Comparison of ENCODE assay signal across 12 cellular contexts in genomic region chr11:121741316-121741715, GRCh38.
DNase-seq lines count a peak whose midpoint lies in the region; ATAC-seq and TF ChIP-seq lines count a peak whose summit lies in the region.
"Had no signal": no experiment of that assay in that cellular context is flagged by ENCODE, and none has a peak within 500 bp of the region (broad histone marks: within the 10 kb centered on the region; RNA-seq: fewer than 3 reads in every experiment).

No MANE protein-coding gene starts in this region.

- POLR2A ChIA-PET in SK-N-SH (lab: Yijun Ruan, JAX) = interaction anchor here (1.4 to 1.7 kb wide), 2 partner anchors 19 to 70 kb away, joined by 4 to 6 read pairs; no protein-coding TSS in a partner anchor

- H4K20me1 ChIP-seq in SK-N-SH (ENCODE audit: insufficient read depth) = no peaks in the 10 kb centered on the region

- H3K4me1 ChIP-seq in SK-N-SH (ENCODE audit: control insufficient read depth in 1 of 2, insufficient read depth in 2 of 2, low read depth in 1 of 2, low read length in 1 of 2) (peaks cover 9 to 20% of the 10 kb centered on the region in 2 experiments; a peak in 3 of 4 replicates), testis (peaks cover 29% of the 10 kb centered on the region)

- CTCF ChIA-PET in SK-N-SH (lab: Yijun Ruan, JAX) = interaction anchor here (0.7 to 1.8 kb wide), 7 partner anchors 19 to 765 kb away, joined by 3 to 16 read pairs (median 4); no protein-coding TSS in a partner anchor

- TF ChIP-seq CTCF in SK-N-SH (IDR thresholded peaks at IDR 0.05) (no peak), fibroblast of mammary gland (conservative IDR thresholded peaks at IDR 0.05; ENCODE audit: control insufficient read depth, insufficient read depth, low read depth, low read length) (no peak), testis (IDR thresholded peaks at IDR 0.05) (no peak)

- peak; percentile 24 for TF ChIP-seq RAD21 in SK-N-SH (IDR thresholded peaks at IDR 0.05; ENCODE audit: low read length)

- H3K27me3 ChIP-seq in SK-N-SH (ENCODE audit: insufficient read depth) (no peaks in the 10 kb centered on the region), testis (no peaks in the 10 kb centered on the region)

- H2AFZ ChIP-seq in SK-N-SH (ENCODE audit: low read depth) = peak overlapping the region; percentile 91

- H3K9me2 ChIP-seq in SK-N-SH = no peaks in the 10 kb centered on the region

- no peaks in the 10 kb centered on the region for H3K79me2 ChIP-seq in SK-N-SH (ENCODE audit: insufficient read depth)

- 37% methylated on average over 3 of the region's 5 CpGs for WGBS in SK-N-SH (ENCODE audit: low lambda C conversion rate)
- WGBS in testis, 2 donors = 22 to 23% methylated on average over 5 of the region's 5 CpGs

- peak overlapping the region; percentile 74 to 98 for H3K27ac ChIP-seq in SK-N-SH (ENCODE audit: low read depth in 2 of 2, low read length in 1 of 2)
- H3K27ac ChIP-seq in testis = peak overlapping the region; percentile 84

- H3K4me3 ChIP-seq in SK-N-SH (ENCODE audit: low read depth in 2 of 2, low read length in 1 of 2) (0 out of 4 replicates have a peak overlapping the region, but pooled peaks of 1 of the 2 experiments have one; percentile 9), fibroblast of mammary gland (ENCODE audit: control insufficient read depth, low read depth, low read length) (no peak overlapping the region), testis (no peak overlapping the region)

- H3K4me2 ChIP-seq in SK-N-SH = peak overlapping the region; percentile 45

- no peak; a peak in 1 of 4 replicates for TF ChIP-seq EP300 in SK-N-SH (IDR thresholded peaks at IDR 0.05; ENCODE audit: borderline replicate concordance in 1 of 2, low read depth in 1 of 2, low read length in 1 of 2)

- no peak for TF ChIP-seq POLR2A in testis (IDR thresholded peaks at IDR 0.05)

- peak overlapping the region; percentile 6; the same call in 1 of the 2 replicates for H3K9ac ChIP-seq in SK-N-SH

- peak; percentile 33 for DNase-seq in SK-N-SH
- peak; percentile 16 for DNase-seq in fibroblast of mammary gland (ENCODE audit: low read depth)
- DNase-seq in mucosa of gallbladder (ENCODE audit: low spot score) = peak; percentile 17
- peak; percentile 28 for DNase-seq in testis
- DNase-seq in A172 (ENCODE audit: low spot score) = no peak
- no peak for DNase-seq in DMS153 (lab: John Stamatoyannopoulos, UW)
- DNase-seq: activated CD4-positive, alpha-beta T cell treated with anti-CD3 and anti-CD28 coated beads for 1 hour; activated T-cell treated with anti-CD3 and anti-CD28 coated beads, Interleukin-2, amount 50 U/mL, for 72 hours; KG1; NCI-H187 had no signal

- no peaks in the 10 kb centered on the region for H3K36me3 ChIP-seq in SK-N-SH (replicated peaks in 1 of 2; ENCODE audit: control insufficient read depth in 1 of 2, insufficient read depth in 2 of 2, low read length in 1 of 2)
- no peaks in the 10 kb centered on the region for H3K36me3 ChIP-seq in testis (ENCODE audit: low read depth, missing control alignments)

- no peaks in the 10 kb centered on the region for H3F3A ChIP-seq in SK-N-SH (replicated peaks; ENCODE audit: insufficient read depth)

- intact Hi-C loops in testis (cut with DNase I; ENCODE audit: low total_unique reads) = no loop called here

- ATAC-seq in GM21390 (IDR thresholded peaks at IDR 0.05; ENCODE audit: unreplicated experiment) (no peak), GM21515 (IDR thresholded peaks at IDR 0.05; ENCODE audit: unreplicated experiment) (no peak)
- ATAC-seq: activated T-cell treated with anti-CD3 and anti-CD28 coated beads, Interleukin-2, amount 50 U/mL, for 72 hours had no signal

- H3K9me3 ChIP-seq in SK-N-SH (peaks cover 10% of the 10 kb centered on the region; the same call in 1 of the 2 replicates), testis (no peaks in the 10 kb centered on the region)

TF ChIP-seq in SK-N-SH, 30 proteins besides CTCF, POLR2A, EP300 and RAD21:
- TF ChIP-seq USF1 (IDR thresholded peaks at IDR 0.05; ENCODE audit: borderline replicate concordance, low read depth) (no peak), GATA2 (CRISPR knock-in tag; IDR thresholded peaks at IDR 0.05) (peak; percentile 70), SMC3 (IDR thresholded peaks at IDR 0.05; ENCODE audit: low read depth, low read length) (peak; percentile 10; the same call in 1 of the 2 replicates), CHD2 (IDR thresholded peaks at IDR 0.05; ENCODE audit: low read length, partially characterized antibody) (peak; percentile 23), RFX5 (IDR thresholded peaks at IDR 0.05; ENCODE audit: low read length) (no peak), TAF1 (IDR thresholded peaks at IDR 0.05; ENCODE audit: borderline replicate concordance, low read depth, low read length) (no peak), RCOR1 (IDR thresholded peaks at IDR 0.05; ENCODE audit: low read length) (peak; percentile 18; the same call in 1 of the 2 replicates), MXI1 (IDR thresholded peaks at IDR 0.05; ENCODE audit: low read depth, low read length) (0 out of 2 replicates have a peak, but pooled peaks have one; percentile 3), TCF12 (IDR thresholded peaks at IDR 0.05) (peak; percentile 70), NRF1 (IDR thresholded peaks at IDR 0.05; ENCODE audit: low read depth, low read length) (no peak), POLR2AphosphoS5 (IDR thresholded peaks at IDR 0.05; ENCODE audit: low read depth, low read length) (peak; percentile 21; the same call in 1 of the 2 replicates), EZH2phosphoT487 (IDR thresholded peaks at IDR 0.05; ENCODE audit: borderline replicate concordance, low read depth) (no peak)

Comparison
In these comparisons a context has a peak if more than half of its experiments do, and no peak if none do; other contexts are left out.
1. DNase-seq: peak in SK-N-SH (single experiment), fibroblast of mammary gland (single experiment), mucosa of gallbladder (single experiment) and testis (single experiment); none in A172 (single experiment) and DMS153 (single experiment).